ENCODE assay signal across 8 cellular contexts in genomic region chr22:28882878-28883656, GRCh38. TPM values are rescaled to one million over a fixed set of nuclear protein-coding genes. Genes with fewer than 3 reads are reported as not detected.
DNase-seq lines count a peak whose midpoint lies in the region; ATAC-seq and TF ChIP-seq lines count a peak whose summit lies in the region.

Gene ZNRF3, plus strand, starts transcription at chr22:28883572. Its CDS starts 195 bp downstream, at chr22:28883767.

- peak within 1 kb of the TSS; percentile 79 for H3K4me3 Mint-ChIP-seq in activated T-helper 1 cell treated with anti-CD3 and anti-CD28 coated beads, Interleukin-12 subunit alpha, Interleukin-12 subunit beta, Interleukin-2, Interleukin-4 antibody, amounts not matched to agents 30 ng/mL and 10 ng/mL and 1 ng/mL, durations not matched to agents 14 hours and 24 hours and 36 hours

- 3 to 8% methylated on average over 2 to 12 of the region's 85 CpGs for WGBS in esophagus squamous epithelium, 2 donors

- DNase-seq in AG10803 (ENCODE audit: low read depth) (peak; percentile 91), Peyer's patch (peak; percentile 88 to 96 (median 95)), esophagus squamous epithelium (lab: John Stamatoyannopoulos, UW) (peak; percentile 72)
- DNase-seq in Jurkat, Clone E6-1 (ENCODE audit: low read depth, low spot score) = peak; percentile 85
- peak; percentile 78 for DNase-seq in activated T-helper 1 cell treated with anti-CD3 and anti-CD28 coated beads, Interleukin-12 subunit alpha, Interleukin-12 subunit beta, Interleukin-2, Interleukin-4 antibody, amounts not matched to agents 30 ng/mL and 10 ng/mL and 1 ng/mL, durations not matched to agents 14 hours and 24 hours and 36 hours (ENCODE audit: low spot score)
- DNase-seq in stimulated activated CD8-positive, alpha-beta memory T cell treated with anti-CD3 and anti-CD28 coated beads, Interleukin-4, amount 100 ng/mL, for 4 hours (ENCODE audit: low read depth in 2 of 2, low spot score in 1 of 2) = peak; percentile 82

- H3K4me1 Mint-ChIP-seq in activated T-helper 1 cell treated with anti-CD3 and anti-CD28 coated beads, Interleukin-12 subunit alpha, Interleukin-12 subunit beta, Interleukin-2, Interleukin-4 antibody, amounts not matched to agents 30 ng/mL and 10 ng/mL and 1 ng/mL, durations not matched to agents 14 hours and 24 hours and 36 hours (ENCODE audit: low read depth) = peaks cover 14% of the 10 kb centered on the region

- no peaks in the 10 kb centered on the region for H3K36me3 ChIP-seq in Peyer's patch
- no peaks in the 10 kb centered on the region for H3K36me3 ChIP-seq in esophagus squamous epithelium
- no peaks in the 10 kb centered on the region for H3K36me3 ChIP-seq in muscle layer of duodenum (ENCODE audit: control insufficient read depth in 1 of 2, insufficient read depth in 2 of 2, low read length in 2 of 2)

- no peak within 1 kb of the TSS for H3K27ac Mint-ChIP-seq in activated T-helper 1 cell treated with anti-CD3 and anti-CD28 coated beads, Interleukin-12 subunit alpha, Interleukin-12 subunit beta, Interleukin-2, Interleukin-4 antibody, amounts not matched to agents 30 ng/mL and 10 ng/mL and 1 ng/mL, durations not matched to agents 14 hours and 24 hours and 36 hours

- peaks cover 4% of the 10 kb centered on the region for H3K36me3 Mint-ChIP-seq in activated T-helper 1 cell treated with anti-CD3 and anti-CD28 coated beads, Interleukin-12 subunit alpha, Interleukin-12 subunit beta, Interleukin-2, Interleukin-4 antibody, amounts not matched to agents 30 ng/mL and 10 ng/mL and 1 ng/mL, durations not matched to agents 14 hours and 24 hours and 36 hours (ENCODE audit: low read depth)

- H3K4me3 ChIP-seq in AG10803 (ENCODE audit: low read length) (peak within 1 kb of the TSS; percentile 79), Peyer's patch (peak within 1 kb of the TSS; percentile 45 to 72 (median 65)), esophagus squamous epithelium (peak within 1 kb of the TSS; percentile 52 to 80 (median 68)), muscle layer of duodenum (ENCODE audit: low read depth in 1 of 2, low read length in 2 of 2) (peak within 1 kb of the TSS; percentile 80 to 94)
- peak within 1 kb of the TSS; percentile 64 for H3K4me3 ChIP-seq in Jurkat, Clone E6-1 (ENCODE audit: low read length)

- H3K9me3 ChIP-seq in Peyer's patch (no peaks in the 10 kb centered on the region), esophagus squamous epithelium (no peaks in the 10 kb centered on the region), muscle layer of duodenum (ENCODE audit: control insufficient read depth in 1 of 2, low read length in 2 of 2) (no peaks in the 10 kb centered on the region)

- TF ChIP-seq CTCF in AG10803 (conservative IDR thresholded peaks at IDR 0.05; ENCODE audit: low read length) = no peak
- TF ChIP-seq CTCF in Peyer's patch (IDR thresholded peaks at IDR 0.05) = peak in 1 of 6 experiments; percentile 5
- no peak for TF ChIP-seq CTCF in esophagus squamous epithelium (IDR thresholded peaks at IDR 0.05)

- intact Hi-C loops in activated T-helper 1 cell treated with anti-CD3 and anti-CD28 coated beads, Interleukin-12 subunit alpha, Interleukin-12 subunit beta, Interleukin-2, Interleukin-4 antibody, amounts not matched to agents 30 ng/mL and 10 ng/mL and 1 ng/mL, durations not matched to agents 14 hours and 24 hours and 36 hours (cut with micrococcal nuclease) = loop anchor here (1.0 to 10.0 kb wide), 7 partner anchors 26 to 382 kb away; partner anchors contain the start of genes CCDC117, EWSR1, HSCB and RHBDD3
- intact Hi-C loops in esophagus squamous epithelium (cut with DNase I) = no loop called here

- H3K27ac ChIP-seq in Peyer's patch (peak within 1 kb of the TSS; percentile 25 to 82 (median 58)), esophagus squamous epithelium (peak within 1 kb of the TSS; percentile 62 to 91 (median 85)), muscle layer of duodenum (ENCODE audit: low read length) (no peak within 1 kb of the TSS)

- H3K4me1 ChIP-seq in Peyer's patch = peaks cover 0 to 23% (median 6%) of the 10 kb centered on the region in 4 donors
- peaks cover 14 to 54% (median 23%) of the 10 kb centered on the region in 3 donors for H3K4me1 ChIP-seq in esophagus squamous epithelium
- peaks cover 15 to 26% of the 10 kb centered on the region in 2 donors for H3K4me1 ChIP-seq in muscle layer of duodenum (ENCODE audit: control insufficient read depth in 1 of 2, insufficient read depth in 2 of 2, low read length in 2 of 2)

- peak in 1 of 2 donors; percentile 21 for TF ChIP-seq POLR2A in Peyer's patch (IDR thresholded peaks at IDR 0.05)
- TF ChIP-seq POLR2A in esophagus squamous epithelium (IDR thresholded peaks at IDR 0.05) = peak in 2 of 4 donors; percentile 5 to 59

- no peaks in the 10 kb centered on the region for H3K9me3 Mint-ChIP-seq in activated T-helper 1 cell treated with anti-CD3 and anti-CD28 coated beads, Interleukin-12 subunit alpha, Interleukin-12 subunit beta, Interleukin-2, Interleukin-4 antibody, amounts not matched to agents 30 ng/mL and 10 ng/mL and 1 ng/mL, durations not matched to agents 14 hours and 24 hours and 36 hours

- H3K27me3 ChIP-seq in Peyer's patch (no peaks in the 10 kb centered on the region), esophagus squamous epithelium (no peaks in the 10 kb centered on the region), muscle layer of duodenum (ENCODE audit: low read depth, low read length) (no peaks in the 10 kb centered on the region)

- peaks cover 67% of the 10 kb centered on the region for H3K27me3 Mint-ChIP-seq in activated T-helper 1 cell treated with anti-CD3 and anti-CD28 coated beads, Interleukin-12 subunit alpha, Interleukin-12 subunit beta, Interleukin-2, Interleukin-4 antibody, amounts not matched to agents 30 ng/mL and 10 ng/mL and 1 ng/mL, durations not matched to agents 14 hours and 24 hours and 36 hours (ENCODE audit: insufficient read depth)

- ATAC-seq in GM19452 (IDR thresholded peaks at IDR 0.05; ENCODE audit: unreplicated experiment) = peak; percentile 44

RNA-seq across cellular contexts. Expression of gene ZNRF3, which starts in this region (rescaled TPM):
- polyA plus RNA-seq in Jurkat, Clone E6-1 (2012; ENCODE audit: insufficient read depth, insufficient read length) = 2.8 TPM
- total RNA-seq in Peyer's patch (10 to 100 TPM in 1 of 4 donors, 1 to 10 TPM in 3; 5.8 to 17.6 (median 8.0) TPM), esophagus squamous epithelium (10 to 100 TPM in 1 of 4 donors, 1 to 10 TPM in 3; 6.6 to 10.9 (median 7.2) TPM)
- total RNA-seq in activated T-helper 1 cell treated with anti-CD3 and anti-CD28 coated beads, Interleukin-12 subunit alpha, Interleukin-12 subunit beta, Interleukin-2, Interleukin-4 antibody, amounts not matched to agents 30 ng/mL and 10 ng/mL and 1 ng/mL, durations not matched to agents 14 hours and 24 hours and 36 hours = 1.9 and 2.1 TPM in 2 replicates
